27 cellular contexts compared by ENCODE assay signal in genomic region chr10:101415884-101416283, GRCh38.
DNase-seq lines count a peak whose midpoint lies in the region; ATAC-seq, FAIRE-seq and TF ChIP-seq lines count a peak whose summit lies in the region.
"Had no signal": no experiment of that assay in that cellular context is flagged by ENCODE, and none has a peak within 500 bp of the region (broad histone marks: within the 10 kb centered on the region; RNA-seq: fewer than 3 reads in every experiment).

No MANE protein-coding gene starts in this region.

- H3K4me3 Mint-ChIP-seq in stimulated activated naive CD8-positive, alpha-beta T cell treated with anti-CD3 and anti-CD28 coated beads, Interleukin-15, amount 100 ng/mL, for 72 hours: no peak overlapping the region
- H3K4me3 Mint-ChIP-seq: CD14-positive monocyte; CD4-positive, alpha-beta memory T cell; CD4-positive, CD25-positive, alpha-beta regulatory T cell; CD8-positive, alpha-beta memory T cell had no signal

- no TSS peak for BruUV-seq in K562 (replicated peaks; lab: Mats Ljungman, UMichigan)

- no peaks in the 10 kb centered on the region for H3K27me3 Mint-ChIP-seq in stimulated activated naive CD8-positive, alpha-beta T cell treated with anti-CD3 and anti-CD28 coated beads, Interleukin-15, amount 100 ng/mL, for 72 hours
- H3K27me3 Mint-ChIP-seq: CD4-positive, alpha-beta memory T cell; CD4-positive, CD25-positive, alpha-beta regulatory T cell; CD8-positive, alpha-beta memory T cell had no signal

- FAIRE-seq in K562 (lab: Jason Lieb, UNC): no peak
- FAIRE-seq: A204.1, GM12878, GM19239 had no signal

- in situ Hi-C loops in K562 (cut with MboI): no loop called here

- H3K9ac ChIP-seq in K562 (ENCODE audit: insufficient read depth in 1 of 2, low read depth in 2 of 2, low read length in 2 of 2): no peak overlapping the region
- H3K9ac ChIP-seq: BLaER1 had no signal

- H3K36me3 ChIP-seq in HEK293 (ENCODE audit: control insufficient read depth in 2 of 2, insufficient read depth in 1 of 2, low read length in 2 of 2) (no peaks in the 10 kb centered on the region), K562 (ENCODE audit: control insufficient read depth, insufficient read depth, low read length) (no peaks in the 10 kb centered on the region)
- H3K36me3 ChIP-seq: BE2C had no signal

- H3K27ac Mint-ChIP-seq in stimulated activated naive CD8-positive, alpha-beta T cell treated with anti-CD3 and anti-CD28 coated beads, Interleukin-15, amount 100 ng/mL, for 72 hours: no peak overlapping the region
- H3K27ac Mint-ChIP-seq: CD14-positive monocyte; CD4-positive, alpha-beta memory T cell; CD4-positive, CD25-positive, alpha-beta regulatory T cell; CD8-positive, alpha-beta memory T cell had no signal

- no peak overlapping the region for H3K4me2 ChIP-seq in K562 (ENCODE audit: insufficient read depth, low read length)
- H3K4me2 ChIP-seq: BLaER1 had no signal

- no peaks in the 10 kb centered on the region for H4K20me1 ChIP-seq in K562 (replicated peaks; ENCODE audit: control insufficient read depth, insufficient read depth, low read length)

- H3K4me1 ChIP-seq in HEK293 (ENCODE audit: control insufficient read depth, insufficient read depth, low read length) (peaks cover 6% of the 10 kb centered on the region; the same call in 1 of the 2 replicates), K562 (replicated peaks in 1 of 2; ENCODE audit: control insufficient read depth in 2 of 2, insufficient read depth in 2 of 2, low read length in 2 of 2) (no peaks in the 10 kb centered on the region)
- H3K4me1 ChIP-seq: BE2C had no signal

- TF ChIP-seq EP300 in K562 (IDR thresholded peaks at IDR 0.05; ENCODE audit: low read length): no peak

- DNase-seq in stimulated activated naive CD8-positive, alpha-beta T cell treated with anti-CD3 and anti-CD28 coated beads, Interleukin-15, Interleukin-2, amounts not matched to agents 100 U/mL and 50 U/mL, for 24 hours: no peak
- no peak for DNase-seq in stimulated activated naive CD8-positive, alpha-beta T cell treated with anti-CD3 and anti-CD28 coated beads, Interleukin-15, amount 100 ng/mL, for 72 hours
- DNase-seq in K562 (ENCODE audit: extremely low read depth in 1 of 4, low spot score in 3 of 4) (no peak), SKM-1 (lab: John Stamatoyannopoulos, UW; ENCODE audit: unreplicated experiment) (no peak), NCI-H2081 (lab: John Stamatoyannopoulos, UW) (no peak), NCI-H774 (lab: John Stamatoyannopoulos, UW) (no peak)
- DNase-seq: 8988T; ACHN; BE2C; C1 segment of cervical spinal cord; CD4-positive, alpha-beta memory T cell; CD4-positive, CD25-positive, alpha-beta regulatory T cell; CD8-positive, alpha-beta memory T cell; COR-L47; DMS 273 treated with DMSO at 0.1 percent for 48 hours; DMS153; DMS53; DMS79; DND-41; EL; GDM1 had no signal

- intact Hi-C loops in K562 (cut with micrococcal nuclease): no loop called here

- H3K4me3 ChIP-seq in HEK293 (ENCODE audit: low read depth, low read length) (no peak overlapping the region), K562 (no peak overlapping the region)
- H3K4me3 ChIP-seq: BLaER1, GM12878 had no signal

- no peaks in the 10 kb centered on the region for H3K9me1 ChIP-seq in K562 (ENCODE audit: control insufficient read depth, insufficient read depth, low read length)

- H3K27me3 ChIP-seq in K562 (ENCODE audit: control insufficient read depth in 2 of 2, insufficient read depth in 2 of 2, low read length in 2 of 2): no peaks in the 10 kb centered on the region
- H3K27me3 ChIP-seq: BE2C, BLaER1 had no signal

- 41% methylated on average over 3 of the region's 3 CpGs for WGBS in K562 (ENCODE audit: insufficient coverage, low coverage, missing lambda C conversion rate)

- no peak for TF ChIP-seq CTCF in HEK293 (tag by site-specific recombination; IDR thresholded peaks at IDR 0.05)
- no peak for TF ChIP-seq CTCF in K562 (IDR thresholded peaks at IDR 0.05 in 2 of 3, conservative IDR thresholded peaks at IDR 0.05 in 1 of 3; ENCODE audit: insufficient read depth in 2 of 3, low read depth in 1 of 3, low read length in 3 of 3)

- CTCF ChIA-PET in HEK293 (lab: Yijun Ruan, JAX): no interaction called here
- CTCF ChIA-PET in K562 (lab: Yijun Ruan, JAX; ENCODE audit: low intra/inter-chr PET ratio): no interaction called here

- no peaks in the 10 kb centered on the region for H3K79me2 ChIP-seq in K562 (ENCODE audit: control insufficient read depth, insufficient read depth, low read length)

- peak; percentile 14 for ATAC-seq in stimulated activated naive CD8-positive, alpha-beta T cell treated with anti-CD3 and anti-CD28 coated beads, Interleukin-15, Interleukin-2, amounts not matched to agents 100 U/mL and 50 U/mL, for 24 hours
- no peak for ATAC-seq in stimulated activated naive CD8-positive, alpha-beta T cell treated with anti-CD3 and anti-CD28 coated beads, Interleukin-15, amount 100 ng/mL, for 72 hours
- no peak for ATAC-seq in K562
- ATAC-seq: GM12878 had no signal

- TF ChIP-seq RAD21 in K562 (CRISPR knock-in tag; conservative IDR thresholded peaks at IDR 0.05 in 1 of 2, IDR thresholded peaks at IDR 0.05 in 1 of 2): no peak

- no peak overlapping the region for H2AFZ ChIP-seq in K562 (ENCODE audit: low read depth, low read length)

- H3K9me3 ChIP-seq in HEK293 (ENCODE audit: control insufficient read depth, insufficient read depth, low read depth, low read length): no peaks in the 10 kb centered on the region
- no peaks in the 10 kb centered on the region for H3K9me3 ChIP-seq in K562 (replicated peaks; ENCODE audit: control insufficient read depth, insufficient read depth, low read depth, low read length)
- H3K9me3 ChIP-seq: BE2C had no signal

- H3K9me3 Mint-ChIP-seq in stimulated activated naive CD8-positive, alpha-beta T cell treated with anti-CD3 and anti-CD28 coated beads, Interleukin-15, amount 100 ng/mL, for 72 hours: peaks cover 0 to 3% of the 10 kb centered on the region in 2 donors

- TF ChIP-seq POLR2A in K562 (conservative IDR thresholded peaks at IDR 0.05): no peak

- POLR2A ChIA-PET in HEK293 (lab: Yijun Ruan, JAX) (no interaction called here), K562 (lab: Yijun Ruan, JAX) (no interaction called here)

- no peaks in the 10 kb centered on the region for H3K4me1 Mint-ChIP-seq in stimulated activated naive CD8-positive, alpha-beta T cell treated with anti-CD3 and anti-CD28 coated beads, Interleukin-15, amount 100 ng/mL, for 72 hours

- H3K27ac ChIP-seq in HEK293 (ENCODE audit: extremely low read depth, low read depth, low read length): no peak overlapping the region
- H3K27ac ChIP-seq in K562 (ENCODE audit: extremely low read depth, low read depth, low read length): no peak overlapping the region
- H3K27ac ChIP-seq: BLaER1 had no signal

TF ChIP-seq in HEK293, 187 proteins besides CTCF, POLR2A, EP300 and RAD21:
- TF ChIP-seq ZFP69B (tag by site-specific recombination; IDR thresholded peaks at IDR 0.05): no peak
- TF ChIP-seq ZNF146 (tag by site-specific recombination; IDR thresholded peaks at IDR 0.05): peak; percentile 54; the same call in 1 of the 2 replicates

TF ChIP-seq in K562, 482 proteins besides CTCF, POLR2A, EP300 and RAD21:
- no peak for TF ChIP-seq KAT8 (IDR thresholded peaks at IDR 0.05; ENCODE audit: low read depth)
- peak; percentile 64 for TF ChIP-seq TFE3 (CRISPR knock-in tag; IDR thresholded peaks at IDR 0.05)
- no peak for TF ChIP-seq SOX6 (IDR thresholded peaks at IDR 0.05)
